In the genomic region with DNA sequence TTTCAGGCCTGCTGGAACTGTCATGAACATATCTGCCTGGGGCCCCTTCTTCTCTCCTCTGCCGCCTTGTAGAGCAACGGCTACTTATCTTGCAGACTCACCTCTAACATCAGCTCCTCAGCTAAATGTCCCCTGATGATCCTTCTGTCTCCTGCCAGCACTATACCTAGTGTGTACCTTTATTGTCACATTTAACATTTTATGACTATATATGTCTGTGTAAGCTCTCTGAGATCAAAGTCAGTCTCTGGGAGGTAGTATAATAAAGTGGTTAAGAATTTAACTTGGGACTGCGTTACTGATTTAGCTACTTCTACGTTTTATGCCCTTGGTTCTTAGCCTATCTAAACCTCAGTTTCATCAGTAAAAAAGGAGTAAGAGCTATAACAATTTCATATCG, we compare ENCODE assay signal across 2 cellular contexts.
TF ChIP-seq lines count a peak whose summit lies in the region.

No MANE protein-coding gene starts in this region.

TF ChIP-seq in endothelial cell of umbilical vein, 7 proteins besides CTCF, POLR2A, EP300 and RAD21 (continued from another document):
- no peak for TF ChIP-seq EZH2 (IDR thresholded peaks at IDR 0.05; ENCODE audit: borderline replicate concordance, low read depth, low read length, severe bottlenecking)
- TF ChIP-seq, protein P1, sequence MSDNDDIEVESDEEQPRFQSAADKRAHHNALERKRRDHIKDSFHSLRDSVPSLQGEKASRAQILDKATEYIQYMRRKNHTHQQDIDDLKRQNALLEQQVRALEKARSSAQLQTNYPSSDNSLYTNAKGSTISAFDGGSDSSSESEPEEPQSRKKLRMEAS (IDR thresholded peaks at IDR 0.05; ENCODE audit: insufficient read depth, insufficient read length) = no peak
- TF ChIP-seq JUN (IDR thresholded peaks at IDR 0.05; ENCODE audit: borderline replicate concordance, insufficient read depth, insufficient read length, low read depth) = no peak
- no peak for TF ChIP-seq GATA2 (IDR thresholded peaks at IDR 0.05; ENCODE audit: insufficient read depth, insufficient read length, low read depth, low read length)

TF ChIP-seq in neural cell, 6 proteins besides CTCF, POLR2A, EP300 and RAD21 (continued from another document):
- TF ChIP-seq, protein P2, sequence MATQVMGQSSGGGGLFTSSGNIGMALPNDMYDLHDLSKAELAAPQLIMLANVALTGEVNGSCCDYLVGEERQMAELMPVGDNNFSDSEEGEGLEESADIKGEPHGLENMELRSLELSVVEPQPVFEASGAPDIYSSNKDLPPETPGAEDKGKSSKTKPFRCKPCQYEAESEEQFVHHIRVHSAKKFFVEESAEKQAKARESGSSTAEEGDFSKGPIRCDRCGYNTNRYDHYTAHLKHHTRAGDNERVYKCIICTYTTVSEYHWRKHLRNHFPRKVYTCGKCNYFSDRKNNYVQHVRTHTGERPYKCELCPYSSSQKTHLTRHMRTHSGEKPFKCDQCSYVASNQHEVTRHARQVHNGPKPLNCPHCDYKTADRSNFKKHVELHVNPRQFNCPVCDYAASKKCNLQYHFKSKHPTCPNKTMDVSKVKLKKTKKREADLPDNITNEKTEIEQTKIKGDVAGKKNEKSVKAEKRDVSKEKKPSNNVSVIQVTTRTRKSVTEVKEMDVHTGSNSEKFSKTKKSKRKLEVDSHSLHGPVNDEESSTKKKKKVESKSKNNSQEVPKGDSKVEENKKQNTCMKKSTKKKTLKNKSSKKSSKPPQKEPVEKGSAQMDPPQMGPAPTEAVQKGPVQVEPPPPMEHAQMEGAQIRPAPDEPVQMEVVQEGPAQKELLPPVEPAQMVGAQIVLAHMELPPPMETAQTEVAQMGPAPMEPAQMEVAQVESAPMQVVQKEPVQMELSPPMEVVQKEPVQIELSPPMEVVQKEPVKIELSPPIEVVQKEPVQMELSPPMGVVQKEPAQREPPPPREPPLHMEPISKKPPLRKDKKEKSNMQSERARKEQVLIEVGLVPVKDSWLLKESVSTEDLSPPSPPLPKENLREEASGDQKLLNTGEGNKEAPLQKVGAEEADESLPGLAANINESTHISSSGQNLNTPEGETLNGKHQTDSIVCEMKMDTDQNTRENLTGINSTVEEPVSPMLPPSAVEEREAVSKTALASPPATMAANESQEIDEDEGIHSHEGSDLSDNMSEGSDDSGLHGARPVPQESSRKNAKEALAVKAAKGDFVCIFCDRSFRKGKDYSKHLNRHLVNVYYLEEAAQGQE (IDR thresholded peaks at IDR 0.05; ENCODE audit: borderline replicate concordance) = no peak
- TF ChIP-seq MXI1 (conservative IDR thresholded peaks at IDR 0.05; ENCODE audit: poor library complexity, severe bottlenecking) (no peak), POLR2AphosphoS5 (IDR thresholded peaks at IDR 0.05) (no peak), SMC3 (conservative IDR thresholded peaks at IDR 0.05; ENCODE audit: poor library complexity) (no peak)
